In the genomic region with DNA sequence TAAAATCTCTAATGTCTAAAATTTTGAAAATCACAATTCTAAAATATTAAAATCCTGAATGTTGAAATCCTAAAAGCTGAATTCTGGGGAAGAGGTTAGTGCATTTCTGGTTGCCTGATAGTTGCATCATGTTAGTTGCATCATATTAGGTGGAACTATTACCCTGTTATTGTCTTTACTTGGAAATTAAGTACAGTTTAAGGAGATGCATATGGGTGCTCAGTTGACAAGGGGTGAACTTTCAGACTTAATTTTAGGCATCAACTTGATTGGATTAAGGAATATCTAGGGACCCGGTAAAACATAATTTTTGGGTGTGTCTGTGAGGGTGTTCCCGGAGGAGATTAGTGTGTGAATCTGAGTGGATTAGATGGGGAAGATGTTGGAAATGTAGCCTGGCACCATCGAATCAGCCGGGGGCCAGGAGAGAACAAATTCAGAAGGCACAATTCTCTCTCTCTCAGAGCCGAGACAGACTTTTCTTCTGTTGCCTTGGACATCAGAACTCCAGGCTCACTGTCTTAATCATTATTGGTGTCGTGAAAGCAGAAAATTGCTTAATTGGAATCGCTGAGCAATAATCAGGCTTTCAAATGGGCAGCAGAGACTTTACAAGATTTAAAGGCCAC, we compare ENCODE assay signal across 23 cellular contexts.
DNase-seq lines count a peak whose midpoint lies in the region; ATAC-seq and TF ChIP-seq lines count a peak whose summit lies in the region.
"Had no signal": no experiment of that assay in that cellular context is flagged by ENCODE, and none has a peak within 500 bp of the region (broad histone marks: within the 10 kb centered on the region; RNA-seq: fewer than 3 reads in every experiment).

No MANE protein-coding gene starts in this region.

- no peak for TF ChIP-seq EP300 in sigmoid colon (IDR thresholded peaks at IDR 0.05)

- no peak for TF ChIP-seq POLR2A in sigmoid colon (IDR thresholded peaks at IDR 0.05)

- H3K9me3 ChIP-seq in sigmoid colon: no peaks in the 10 kb centered on the region
- H3K9me3 ChIP-seq: HAP-1, stomach had no signal

- no peak for DNase-seq in stimulated activated naive CD8-positive, alpha-beta T cell treated with anti-CD3 and anti-CD28 coated beads, Interleukin-15, amount 100 ng/mL, for 72 hours
- no peak for DNase-seq in stimulated activated naive CD8-positive, alpha-beta T cell treated with anti-CD3 and anti-CD28 coated beads, Interleukin-15, Interleukin-2, amounts not matched to agents 100 U/mL and 50 U/mL, for 24 hours
- no peak for DNase-seq in WTC11 (ENCODE audit: low spot score)
- DNase-seq in fibroblast of the aortic adventitia (ENCODE audit: low read depth): peak; percentile 69
- no peak for DNase-seq in sigmoid colon
- DNase-seq: ACHN; activated CD4-positive, alpha-beta T cell treated with anti-CD3 and anti-CD28 coated beads for 36 hours; C1 segment of cervical spinal cord; effector CD4-positive, alpha-beta T cell; EL; KBM-7; kidney glomerular epithelial cell; mesenchymal stem cell; NCI-H1694 treated with DMSO at 0.1 percent for 48 hours; NCI-H774; nucleus accumbens; SHP77 treated with DMSO at 0.1 percent for 48 hours; stomach had no signal

- no peaks in the 10 kb centered on the region for H3K36me3 ChIP-seq in sigmoid colon
- H3K36me3 ChIP-seq: HAP-1, stomach had no signal

- TF ChIP-seq CTCF in WTC11 (IDR thresholded peaks at IDR 0.05): no peak
- no peak for TF ChIP-seq CTCF in fibroblast of the aortic adventitia (IDR thresholded peaks at IDR 0.05; ENCODE audit: insufficient read depth, low read length)
- no peak for TF ChIP-seq CTCF in sigmoid colon (IDR thresholded peaks at IDR 0.05)

- no peaks in the 10 kb centered on the region for H3K27me3 ChIP-seq in sigmoid colon
- H3K27me3 ChIP-seq: stomach had no signal

- H3K4me1 Mint-ChIP-seq in stimulated activated naive CD8-positive, alpha-beta T cell treated with anti-CD3 and anti-CD28 coated beads, Interleukin-15, amount 100 ng/mL, for 72 hours: no peaks in the 10 kb centered on the region
- H3K4me1 Mint-ChIP-seq in WTC11: no peaks in the 10 kb centered on the region
- H3K4me1 Mint-ChIP-seq: activated CD4-positive, alpha-beta T cell treated with anti-CD3 and anti-CD28 coated beads for 36 hours had no signal

- no peak for ATAC-seq in stimulated activated naive CD8-positive, alpha-beta T cell treated with anti-CD3 and anti-CD28 coated beads, Interleukin-15, amount 100 ng/mL, for 72 hours
- ATAC-seq in stimulated activated naive CD8-positive, alpha-beta T cell treated with anti-CD3 and anti-CD28 coated beads, Interleukin-15, Interleukin-2, amounts not matched to agents 100 U/mL and 50 U/mL, for 24 hours: no peak
- ATAC-seq in WTC11 (no peak), GM19452 (IDR thresholded peaks at IDR 0.05; ENCODE audit: unreplicated experiment) (no peak), GM21737 (IDR thresholded peaks at IDR 0.05; ENCODE audit: unreplicated experiment) (no peak), GM21786 (IDR thresholded peaks at IDR 0.05; ENCODE audit: unreplicated experiment) (no peak)
- ATAC-seq: activated CD4-positive, alpha-beta T cell treated with anti-CD3 and anti-CD28 coated beads for 36 hours had no signal

- intact Hi-C loops in sigmoid colon (cut with DNase I): no loop called here

- 89 to 90% methylated on average over 7 of the region's 7 CpGs for WGBS in sigmoid colon, 2 donors

- no peaks in the 10 kb centered on the region for H3K27me3 Mint-ChIP-seq in stimulated activated naive CD8-positive, alpha-beta T cell treated with anti-CD3 and anti-CD28 coated beads, Interleukin-15, amount 100 ng/mL, for 72 hours
- no peaks in the 10 kb centered on the region for H3K27me3 Mint-ChIP-seq in WTC11 (ENCODE audit: low read depth)

- no peaks in the 10 kb centered on the region for H3K4me1 ChIP-seq in sigmoid colon
- H3K4me1 ChIP-seq: HAP-1, stomach had no signal

- no peaks in the 10 kb centered on the region for H3K9me3 Mint-ChIP-seq in stimulated activated naive CD8-positive, alpha-beta T cell treated with anti-CD3 and anti-CD28 coated beads, Interleukin-15, amount 100 ng/mL, for 72 hours
- no peaks in the 10 kb centered on the region for H3K9me3 Mint-ChIP-seq in WTC11

- H3K36me3 Mint-ChIP-seq in WTC11: no peaks in the 10 kb centered on the region
- H3K36me3 Mint-ChIP-seq: activated naive CD8-positive, alpha-beta T cell had no signal

- no peak overlapping the region for H3K4me3 Mint-ChIP-seq in stimulated activated naive CD8-positive, alpha-beta T cell treated with anti-CD3 and anti-CD28 coated beads, Interleukin-15, amount 100 ng/mL, for 72 hours
- no peak overlapping the region for H3K4me3 Mint-ChIP-seq in WTC11
- H3K4me3 Mint-ChIP-seq: activated CD4-positive, alpha-beta T cell treated with anti-CD3 and anti-CD28 coated beads for 36 hours; activated naive CD8-positive, alpha-beta T cell had no signal

- H3K27ac ChIP-seq in sigmoid colon: no peak overlapping the region
- H3K27ac ChIP-seq: stomach had no signal

- POLR2A ChIA-PET in WTC11 (lab: Charles Lee): no interaction called here

- peak overlapping the region; percentile 49 to 61 for H3K27ac Mint-ChIP-seq in stimulated activated naive CD8-positive, alpha-beta T cell treated with anti-CD3 and anti-CD28 coated beads, Interleukin-15, amount 100 ng/mL, for 72 hours
- no peak overlapping the region for H3K27ac Mint-ChIP-seq in WTC11
- H3K27ac Mint-ChIP-seq: activated CD4-positive, alpha-beta T cell treated with anti-CD3 and anti-CD28 coated beads for 36 hours; activated naive CD8-positive, alpha-beta T cell had no signal

- CTCF ChIA-PET in WTC11 (lab: Charles Lee): no interaction called here

- H3K4me3 ChIP-seq in fibroblast of the aortic adventitia (ENCODE audit: low read depth, low read length) (no peak overlapping the region), sigmoid colon (no peak overlapping the region)
- H3K4me3 ChIP-seq: HAP-1, stomach had no signal

TF ChIP-seq in WTC11, 78 proteins besides CTCF, POLR2A, EP300 and RAD21:
- TF ChIP-seq ZNF263 (CRISPR knock-in tag; IDR thresholded peaks at IDR 0.05; ENCODE audit: low read depth) (no peak), GABPB1 (CRISPR knock-in tag; IDR thresholded peaks at IDR 0.05) (peak; percentile 80)
TF ChIP-seq in WTC11: peak in this region for 1.
